30 cellular contexts compared by ENCODE assay signal in the genomic region with DNA sequence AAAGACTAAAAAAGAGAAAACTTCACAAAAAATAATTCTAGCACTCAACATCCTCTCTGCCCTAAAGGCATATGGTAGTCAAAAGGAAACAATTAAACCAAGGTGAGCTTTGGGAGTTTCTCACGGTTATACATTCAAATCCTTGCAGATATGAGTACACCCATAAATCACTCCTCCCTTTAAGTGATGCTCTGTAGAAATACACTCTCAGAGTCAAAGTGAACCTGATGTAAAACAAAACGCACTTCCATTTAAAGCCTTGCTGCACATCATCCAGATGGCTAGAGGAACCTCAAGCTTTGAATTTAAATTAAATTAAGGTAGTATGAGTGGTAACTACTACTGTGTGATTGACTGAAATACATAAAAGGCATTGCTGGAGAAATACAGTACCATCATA. TPM values are rescaled to one million over a fixed set of nuclear protein-coding genes. Genes with fewer than 3 reads are reported as not detected.
"Had no signal": no experiment of that assay in that cellular context is flagged by ENCODE, and none has a peak within 500 bp of the region (broad histone marks: within the 10 kb centered on the region; RNA-seq: fewer than 3 reads in every experiment).

No MANE protein-coding gene starts in this region.

- H3K4me3 ChIP-seq: ascending aorta, cardiac muscle cell, colonic mucosa, SJSA1 had no signal

- H3K9me3 ChIP-seq: ascending aorta, colonic mucosa, SJSA1 had no signal

- H3K27me3 ChIP-seq: ascending aorta, cardiac muscle cell, colonic mucosa, SJSA1 had no signal

- H3K36me3 ChIP-seq: ascending aorta, cardiac muscle cell, colonic mucosa, SJSA1, WERI-Rb-1 had no signal

- H3K4me1 ChIP-seq: ascending aorta, colonic mucosa had no signal

- H3K27ac ChIP-seq: ascending aorta, cardiac muscle cell, colonic mucosa, SJSA1, WERI-Rb-1 had no signal

- DNase-seq: activated CD4-positive, alpha-beta T cell treated with anti-CD3 and anti-CD28 coated beads, Interleukin-2, amount 10 ng/mL, durations not matched to agents 24 days and 14 days; activated CD4-positive, alpha-beta T cell treated with anti-CD3 and anti-CD28 coated beads, Interleukin-2, amount 50 U/mL, for 4 hours; activated CD8-positive, alpha-beta T cell treated with anti-CD3 and anti-CD28 coated beads for 36 hours; activated effector memory CD4-positive, alpha-beta T cell treated with anti-CD3 and anti-CD28 coated beads, Interleukin-2, amount 50 U/mL, for 16 hours; activated naive CD4-positive, alpha-beta T cell; activated naive CD8-positive, alpha-beta T cell treated with anti-CD3 and anti-CD28 coated beads, Interleukin-2, amount 10 ng/mL, durations not matched to agents 7 days and 5 days; activated T-cell treated with anti-CD3 and anti-CD28 coated beads, Interleukin-2, amount 50 U/mL, for 1 hour; activated T-cell treated with anti-CD3 and anti-CD28 coated beads, Interleukin-2, amount 50 U/mL, for 72 hours; amygdala; colonic mucosa; Karpas-422; KBM-7; NCI-H1048; NCI-H1105 treated with DMSO at 0.1 percent for 48 hours; NCI-H187; NCI-H2029 treated with DMSO at 0.1 percent for 48 hours; NCI-H2107; NCI-H226; NCI-H446 treated with DMSO at 0.1 percent for 48 hours; NCI-H774; SHP77 treated with DMSO at 0.1 percent for 48 hours; SW 1271; T-helper 1 cell; T-helper 2 cell; T1000; WERI-Rb-1 had no signal

RNA-seq across cellular contexts. Expression of gene AADAC, which starts 36.0 kb away (rescaled TPM):
- polyA plus RNA-seq: IgD-negative memory B cell had no signal

RNA-seq across cellular contexts. Expression of gene AADACL2, which starts 44.2 kb away (rescaled TPM):
- polyA plus RNA-seq: cardiac muscle cell, IgD-negative memory B cell had no signal
